11 cellular contexts compared by ENCODE assay signal in the genomic region with DNA sequence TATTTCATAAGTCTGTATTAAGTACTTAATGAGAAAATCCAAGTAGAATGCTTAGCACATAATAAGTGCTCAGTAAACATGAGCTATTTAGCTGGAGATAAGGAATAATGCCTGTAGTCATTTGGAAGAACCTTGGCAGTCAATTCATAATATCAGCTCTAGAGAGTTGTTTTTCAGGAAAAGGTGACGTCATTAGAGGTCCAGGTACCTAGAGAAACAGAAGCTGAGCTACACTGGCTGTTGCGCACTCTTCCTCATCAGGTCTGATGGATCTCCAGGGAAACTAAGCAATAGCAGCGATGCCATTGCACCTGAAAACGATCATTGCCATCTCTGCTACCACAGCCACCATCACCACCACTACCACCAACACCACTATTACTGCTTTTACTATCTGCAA.
"Had no signal": no experiment of that assay in that cellular context is flagged by ENCODE, and none has a peak within 500 bp of the region (broad histone marks: within the 10 kb centered on the region; RNA-seq: fewer than 3 reads in every experiment).

No MANE protein-coding gene starts in this region.

- DNase-seq: GM23248, GOT3, H7, H9, HCEC 1CT, HFFc6 had no signal

- H3K4me2 ChIP-seq: GM23338 had no signal

- H3K27ac Mint-ChIP-seq: GM23338, H9, HFFc6 had no signal

- H3K4me3 ChIP-seq: GM23248, GM23338, HAP-1 had no signal

- H3K4me1 ChIP-seq: HAP-1 had no signal

- H2AFZ ChIP-seq: GM23248, GM23338 had no signal

- H3K36me3 ChIP-seq: HAP-1 had no signal

- H3K9ac ChIP-seq: GM23248 had no signal

- ATAC-seq: GM23338, HCT116 had no signal

- FAIRE-seq: H1, H54 had no signal

- H3K4me3 Mint-ChIP-seq: GM23338, H9, HFFc6 had no signal

- H3K27ac ChIP-seq: GM23248 had no signal

- H3K9me3 ChIP-seq: HAP-1 had no signal
